In the genomic region with DNA sequence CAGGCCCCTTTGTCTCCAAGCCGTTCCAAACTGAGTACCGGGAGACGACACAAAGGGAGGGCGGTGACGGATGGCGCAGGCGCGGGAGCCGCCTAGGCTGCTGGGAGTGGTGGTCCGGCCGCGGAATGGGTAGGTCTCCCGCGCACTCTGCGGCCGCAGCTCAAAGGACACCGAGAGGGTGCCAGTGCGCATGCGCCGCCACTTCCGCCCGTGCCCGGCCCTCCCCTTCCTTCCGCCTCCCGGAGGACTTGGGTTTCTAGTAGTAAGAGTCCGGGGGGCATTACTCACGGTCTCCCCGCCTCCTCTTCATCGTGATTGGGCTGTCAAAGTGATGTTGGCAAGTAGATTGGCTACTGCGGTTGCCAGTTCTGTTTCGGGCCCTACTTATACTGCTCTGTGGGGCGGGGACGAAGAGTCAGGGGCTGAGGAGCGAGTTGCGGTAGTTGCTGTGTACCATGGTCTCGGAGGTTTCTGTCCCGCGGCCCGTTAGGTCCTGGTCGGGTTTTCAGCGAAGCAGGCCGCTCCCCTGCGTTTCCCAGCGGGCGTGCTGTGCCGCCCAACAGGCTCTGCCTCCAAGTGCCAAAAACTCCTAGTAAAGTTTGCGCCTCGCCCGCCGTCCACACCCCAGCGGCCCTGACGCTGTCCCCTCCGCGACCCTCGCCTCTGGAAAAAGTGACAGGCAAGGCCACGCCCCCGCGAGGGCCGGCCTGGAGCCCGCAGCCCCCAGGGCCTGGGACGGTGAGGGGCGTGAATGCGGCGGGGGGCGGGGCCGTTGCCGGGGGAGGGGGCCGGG, we compare ENCODE assay signal across 1 cellular context.
A peak's percentile ranks its signal among the peaks of the same experiment; 100 is the strongest.
TF ChIP-seq lines count a peak whose summit lies in the region.

No MANE protein-coding gene starts in this region.

TF ChIP-seq in K562, 482 proteins besides CTCF, POLR2A, EP300 and RAD21 (continued from another document and continues in another):
- TF ChIP-seq, protein P1, sequence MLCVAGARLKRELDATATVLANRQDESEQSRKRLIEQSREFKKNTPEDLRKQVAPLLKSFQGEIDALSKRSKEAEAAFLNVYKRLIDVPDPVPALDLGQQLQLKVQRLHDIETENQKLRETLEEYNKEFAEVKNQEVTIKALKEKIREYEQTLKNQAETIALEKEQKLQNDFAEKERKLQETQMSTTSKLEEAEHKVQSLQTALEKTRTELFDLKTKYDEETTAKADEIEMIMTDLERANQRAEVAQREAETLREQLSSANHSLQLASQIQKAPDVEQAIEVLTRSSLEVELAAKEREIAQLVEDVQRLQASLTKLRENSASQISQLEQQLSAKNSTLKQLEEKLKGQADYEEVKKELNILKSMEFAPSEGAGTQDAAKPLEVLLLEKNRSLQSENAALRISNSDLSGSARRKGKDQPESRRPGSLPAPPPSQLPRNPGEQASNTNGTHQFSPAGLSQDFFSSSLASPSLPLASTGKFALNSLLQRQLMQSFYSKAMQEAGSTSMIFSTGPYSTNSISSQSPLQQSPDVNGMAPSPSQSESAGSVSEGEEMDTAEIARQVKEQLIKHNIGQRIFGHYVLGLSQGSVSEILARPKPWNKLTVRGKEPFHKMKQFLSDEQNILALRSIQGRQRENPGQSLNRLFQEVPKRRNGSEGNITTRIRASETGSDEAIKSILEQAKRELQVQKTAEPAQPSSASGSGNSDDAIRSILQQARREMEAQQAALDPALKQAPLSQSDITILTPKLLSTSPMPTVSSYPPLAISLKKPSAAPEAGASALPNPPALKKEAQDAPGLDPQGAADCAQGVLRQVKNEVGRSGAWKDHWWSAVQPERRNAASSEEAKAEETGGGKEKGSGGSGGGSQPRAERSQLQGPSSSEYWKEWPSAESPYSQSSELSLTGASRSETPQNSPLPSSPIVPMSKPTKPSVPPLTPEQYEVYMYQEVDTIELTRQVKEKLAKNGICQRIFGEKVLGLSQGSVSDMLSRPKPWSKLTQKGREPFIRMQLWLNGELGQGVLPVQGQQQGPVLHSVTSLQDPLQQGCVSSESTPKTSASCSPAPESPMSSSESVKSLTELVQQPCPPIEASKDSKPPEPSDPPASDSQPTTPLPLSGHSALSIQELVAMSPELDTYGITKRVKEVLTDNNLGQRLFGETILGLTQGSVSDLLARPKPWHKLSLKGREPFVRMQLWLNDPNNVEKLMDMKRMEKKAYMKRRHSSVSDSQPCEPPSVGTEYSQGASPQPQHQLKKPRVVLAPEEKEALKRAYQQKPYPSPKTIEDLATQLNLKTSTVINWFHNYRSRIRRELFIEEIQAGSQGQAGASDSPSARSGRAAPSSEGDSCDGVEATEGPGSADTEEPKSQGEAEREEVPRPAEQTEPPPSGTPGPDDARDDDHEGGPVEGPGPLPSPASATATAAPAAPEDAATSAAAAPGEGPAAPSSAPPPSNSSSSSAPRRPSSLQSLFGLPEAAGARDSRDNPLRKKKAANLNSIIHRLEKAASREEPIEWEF (CRISPR knock-in tag; IDR thresholded peaks at IDR 0.05): no peak
- TF ChIP-seq ZNF324 (CRISPR knock-in tag; IDR thresholded peaks at IDR 0.05): no peak
- no peak for TF ChIP-seq ZNF121 (CRISPR knock-in tag; conservative IDR thresholded peaks at IDR 0.05)
- no peak for TF ChIP-seq ZNF764 (CRISPR knock-in tag; IDR thresholded peaks at IDR 0.05; ENCODE audit: low read depth)
- no peak for TF ChIP-seq DNMT1 (IDR thresholded peaks at IDR 0.05)
- TF ChIP-seq, protein P2, sequence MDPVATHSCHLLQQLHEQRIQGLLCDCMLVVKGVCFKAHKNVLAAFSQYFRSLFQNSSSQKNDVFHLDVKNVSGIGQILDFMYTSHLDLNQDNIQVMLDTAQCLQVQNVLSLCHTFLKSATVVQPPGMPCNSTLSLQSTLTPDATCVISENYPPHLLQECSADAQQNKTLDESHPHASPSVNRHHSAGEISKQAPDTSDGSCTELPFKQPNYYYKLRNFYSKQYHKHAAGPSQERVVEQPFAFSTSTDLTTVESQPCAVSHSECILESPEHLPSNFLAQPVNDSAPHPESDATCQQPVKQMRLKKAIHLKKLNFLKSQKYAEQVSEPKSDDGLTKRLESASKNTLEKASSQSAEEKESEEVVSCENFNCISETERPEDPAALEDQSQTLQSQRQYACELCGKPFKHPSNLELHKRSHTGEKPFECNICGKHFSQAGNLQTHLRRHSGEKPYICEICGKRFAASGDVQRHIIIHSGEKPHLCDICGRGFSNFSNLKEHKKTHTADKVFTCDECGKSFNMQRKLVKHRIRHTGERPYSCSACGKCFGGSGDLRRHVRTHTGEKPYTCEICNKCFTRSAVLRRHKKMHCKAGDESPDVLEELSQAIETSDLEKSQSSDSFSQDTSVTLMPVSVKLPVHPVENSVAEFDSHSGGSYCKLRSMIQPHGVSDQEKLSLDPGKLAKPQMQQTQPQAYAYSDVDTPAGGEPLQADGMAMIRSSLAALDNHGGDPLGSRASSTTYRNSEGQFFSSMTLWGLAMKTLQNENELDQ (CRISPR knock-in tag; IDR thresholded peaks at IDR 0.05; ENCODE audit: borderline replicate concordance): no peak
- no peak for TF ChIP-seq SRSF7 (optimal IDR thresholded peaks at IDR 0.05; ENCODE audit: low read depth, low read length)
- no peak for TF ChIP-seq ZNF174 (CRISPR knock-in tag; IDR thresholded peaks at IDR 0.05)
- TF ChIP-seq ZNF311 (CRISPR knock-in tag; IDR thresholded peaks at IDR 0.05): no peak
- no peak for TF ChIP-seq HSF4 (CRISPR knock-in tag; IDR thresholded peaks at IDR 0.05; ENCODE audit: borderline replicate concordance)
- no peak for TF ChIP-seq ZNF695 (CRISPR knock-in tag; IDR thresholded peaks at IDR 0.05)
- TF ChIP-seq ZNF77 (CRISPR knock-in tag; IDR thresholded peaks at IDR 0.05): no peak
- TF ChIP-seq RUNX1 (IDR thresholded peaks at IDR 0.05; ENCODE audit: low read depth): no peak
- no peak for TF ChIP-seq TAF7 (tag; IDR thresholded peaks at IDR 0.05)
- TF ChIP-seq, protein P3, sequence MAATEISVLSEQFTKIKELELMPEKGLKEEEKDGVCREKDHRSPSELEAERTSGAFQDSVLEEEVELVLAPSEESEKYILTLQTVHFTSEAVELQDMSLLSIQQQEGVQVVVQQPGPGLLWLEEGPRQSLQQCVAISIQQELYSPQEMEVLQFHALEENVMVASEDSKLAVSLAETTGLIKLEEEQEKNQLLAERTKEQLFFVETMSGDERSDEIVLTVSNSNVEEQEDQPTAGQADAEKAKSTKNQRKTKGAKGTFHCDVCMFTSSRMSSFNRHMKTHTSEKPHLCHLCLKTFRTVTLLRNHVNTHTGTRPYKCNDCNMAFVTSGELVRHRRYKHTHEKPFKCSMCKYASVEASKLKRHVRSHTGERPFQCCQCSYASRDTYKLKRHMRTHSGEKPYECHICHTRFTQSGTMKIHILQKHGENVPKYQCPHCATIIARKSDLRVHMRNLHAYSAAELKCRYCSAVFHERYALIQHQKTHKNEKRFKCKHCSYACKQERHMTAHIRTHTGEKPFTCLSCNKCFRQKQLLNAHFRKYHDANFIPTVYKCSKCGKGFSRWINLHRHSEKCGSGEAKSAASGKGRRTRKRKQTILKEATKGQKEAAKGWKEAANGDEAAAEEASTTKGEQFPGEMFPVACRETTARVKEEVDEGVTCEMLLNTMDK (IDR thresholded peaks at IDR 0.05; ENCODE audit: borderline replicate concordance, insufficient read depth, low read depth, low read length, poor library complexity, severe bottlenecking): no peak
- no peak for TF ChIP-seq GATA2 (CRISPR knock-in tag; IDR thresholded peaks at IDR 0.05)
- TF ChIP-seq NR4A1 (CRISPR knock-in tag; IDR thresholded peaks at IDR 0.05): no peak
- no peak for TF ChIP-seq NR4A1 (tag; IDR thresholded peaks at IDR 0.05)
- TF ChIP-seq PCBP1 (IDR thresholded peaks at IDR 0.05; ENCODE audit: low read depth, low read length, poor library complexity, severe bottlenecking): peak; percentile 14
- no peak for TF ChIP-seq KLF6 (CRISPR knock-in tag; IDR thresholded peaks at IDR 0.05; ENCODE audit: borderline replicate concordance)
- TF ChIP-seq, protein P4, sequence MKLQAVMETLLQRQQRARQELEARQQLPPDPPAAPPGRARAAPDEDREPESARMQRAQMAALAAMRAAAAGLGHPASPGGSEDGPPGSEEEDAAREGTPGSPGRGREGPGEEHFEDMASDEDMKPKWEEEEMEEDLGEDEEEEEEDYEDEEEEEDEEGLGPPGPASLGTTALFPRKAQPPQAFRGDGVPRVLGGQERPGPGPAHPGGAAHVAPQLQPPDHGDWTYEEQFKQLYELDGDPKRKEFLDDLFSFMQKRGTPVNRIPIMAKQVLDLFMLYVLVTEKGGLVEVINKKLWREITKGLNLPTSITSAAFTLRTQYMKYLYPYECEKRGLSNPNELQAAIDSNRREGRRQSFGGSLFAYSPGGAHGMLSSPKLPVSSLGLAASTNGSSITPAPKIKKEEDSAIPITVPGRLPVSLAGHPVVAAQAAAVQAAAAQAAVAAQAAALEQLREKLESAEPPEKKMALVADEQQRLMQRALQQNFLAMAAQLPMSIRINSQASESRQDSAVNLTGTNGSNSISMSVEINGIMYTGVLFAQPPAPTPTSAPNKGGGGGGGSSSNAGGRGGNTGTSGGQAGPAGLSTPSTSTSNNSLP (IDR thresholded peaks at IDR 0.05; ENCODE audit: borderline replicate concordance, low read depth, low read length): no peak
- TF ChIP-seq NFE2L1 (tag; IDR thresholded peaks at IDR 0.05; ENCODE audit: borderline replicate concordance, low read depth): no peak
- TF ChIP-seq JUNB (CRISPR knock-in tag; conservative IDR thresholded peaks at IDR 0.05): no peak
- TF ChIP-seq HNRNPLL (IDR thresholded peaks at IDR 0.05; ENCODE audit: low read depth, low read length, poor library complexity, severe bottlenecking): peak; percentile 91
- TF ChIP-seq LCOR (CRISPR knock-in tag; IDR thresholded peaks at IDR 0.05): no peak
- no peak for TF ChIP-seq ATF1 (CRISPR knock-in tag; IDR thresholded peaks at IDR 0.05)
- TF ChIP-seq ATF1 (tag; IDR thresholded peaks at IDR 0.05): peak; percentile 56
- peak; percentile 95 for TF ChIP-seq RBM22 (IDR thresholded peaks at IDR 0.05; ENCODE audit: low read depth, low read length, poor library complexity, severe bottlenecking)
- TF ChIP-seq, protein P5, sequence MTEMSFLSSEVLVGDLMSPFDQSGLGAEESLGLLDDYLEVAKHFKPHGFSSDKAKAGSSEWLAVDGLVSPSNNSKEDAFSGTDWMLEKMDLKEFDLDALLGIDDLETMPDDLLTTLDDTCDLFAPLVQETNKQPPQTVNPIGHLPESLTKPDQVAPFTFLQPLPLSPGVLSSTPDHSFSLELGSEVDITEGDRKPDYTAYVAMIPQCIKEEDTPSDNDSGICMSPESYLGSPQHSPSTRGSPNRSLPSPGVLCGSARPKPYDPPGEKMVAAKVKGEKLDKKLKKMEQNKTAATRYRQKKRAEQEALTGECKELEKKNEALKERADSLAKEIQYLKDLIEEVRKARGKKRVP (CRISPR knock-in tag; IDR thresholded peaks at IDR 0.05): no peak
- TF ChIP-seq ZNF717 (CRISPR knock-in tag; IDR thresholded peaks at IDR 0.05): no peak
- TF ChIP-seq SNIP1 (IDR thresholded peaks at IDR 0.05; ENCODE audit: low read depth): no peak
- TF ChIP-seq, protein P6, sequence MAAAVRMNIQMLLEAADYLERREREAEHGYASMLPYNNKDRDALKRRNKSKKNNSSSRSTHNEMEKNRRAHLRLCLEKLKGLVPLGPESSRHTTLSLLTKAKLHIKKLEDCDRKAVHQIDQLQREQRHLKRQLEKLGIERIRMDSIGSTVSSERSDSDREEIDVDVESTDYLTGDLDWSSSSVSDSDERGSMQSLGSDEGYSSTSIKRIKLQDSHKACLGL (CRISPR knock-in tag; IDR thresholded peaks at IDR 0.05; ENCODE audit: borderline replicate concordance, poor library complexity, severe bottlenecking): no peak
- TF ChIP-seq FUS (optimal IDR thresholded peaks at IDR 0.05; ENCODE audit: low read depth, low read length): no peak
- no peak for TF ChIP-seq ZBTB17 (CRISPR knock-in tag; IDR thresholded peaks at IDR 0.05)
- TF ChIP-seq HDAC6 (IDR thresholded peaks at IDR 0.05; ENCODE audit: low read depth, low read length): no peak
- TF ChIP-seq, protein P7, sequence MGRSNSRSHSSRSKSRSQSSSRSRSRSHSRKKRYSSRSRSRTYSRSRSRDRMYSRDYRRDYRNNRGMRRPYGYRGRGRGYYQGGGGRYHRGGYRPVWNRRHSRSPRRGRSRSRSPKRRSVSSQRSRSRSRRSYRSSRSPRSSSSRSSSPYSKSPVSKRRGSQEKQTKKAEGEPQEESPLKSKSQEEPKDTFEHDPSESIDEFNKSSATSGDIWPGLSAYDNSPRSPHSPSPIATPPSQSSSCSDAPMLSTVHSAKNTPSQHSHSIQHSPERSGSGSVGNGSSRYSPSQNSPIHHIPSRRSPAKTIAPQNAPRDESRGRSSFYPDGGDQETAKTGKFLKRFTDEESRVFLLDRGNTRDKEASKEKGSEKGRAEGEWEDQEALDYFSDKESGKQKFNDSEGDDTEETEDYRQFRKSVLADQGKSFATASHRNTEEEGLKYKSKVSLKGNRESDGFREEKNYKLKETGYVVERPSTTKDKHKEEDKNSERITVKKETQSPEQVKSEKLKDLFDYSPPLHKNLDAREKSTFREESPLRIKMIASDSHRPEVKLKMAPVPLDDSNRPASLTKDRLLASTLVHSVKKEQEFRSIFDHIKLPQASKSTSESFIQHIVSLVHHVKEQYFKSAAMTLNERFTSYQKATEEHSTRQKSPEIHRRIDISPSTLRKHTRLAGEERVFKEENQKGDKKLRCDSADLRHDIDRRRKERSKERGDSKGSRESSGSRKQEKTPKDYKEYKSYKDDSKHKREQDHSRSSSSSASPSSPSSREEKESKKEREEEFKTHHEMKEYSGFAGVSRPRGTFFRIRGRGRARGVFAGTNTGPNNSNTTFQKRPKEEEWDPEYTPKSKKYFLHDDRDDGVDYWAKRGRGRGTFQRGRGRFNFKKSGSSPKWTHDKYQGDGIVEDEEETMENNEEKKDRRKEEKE (IDR thresholded peaks at IDR 0.05; ENCODE audit: borderline replicate concordance in 1 of 2, control insufficient read depth in 1 of 2, low read depth in 2 of 2, low read length in 1 of 2): peak in 1 of 2 experiments; percentile 61; a peak in 1 of 4 replicates
- TF ChIP-seq, protein P8, sequence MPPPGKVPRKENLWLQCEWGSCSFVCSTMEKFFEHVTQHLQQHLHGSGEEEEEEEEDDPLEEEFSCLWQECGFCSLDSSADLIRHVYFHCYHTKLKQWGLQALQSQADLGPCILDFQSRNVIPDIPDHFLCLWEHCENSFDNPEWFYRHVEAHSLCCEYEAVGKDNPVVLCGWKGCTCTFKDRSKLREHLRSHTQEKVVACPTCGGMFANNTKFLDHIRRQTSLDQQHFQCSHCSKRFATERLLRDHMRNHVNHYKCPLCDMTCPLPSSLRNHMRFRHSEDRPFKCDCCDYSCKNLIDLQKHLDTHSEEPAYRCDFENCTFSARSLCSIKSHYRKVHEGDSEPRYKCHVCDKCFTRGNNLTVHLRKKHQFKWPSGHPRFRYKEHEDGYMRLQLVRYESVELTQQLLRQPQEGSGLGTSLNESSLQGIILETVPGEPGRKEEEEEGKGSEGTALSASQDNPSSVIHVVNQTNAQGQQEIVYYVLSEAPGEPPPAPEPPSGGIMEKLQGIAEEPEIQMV (tag; conservative IDR thresholded peaks at IDR 0.05; ENCODE audit: low read depth): no peak
- no peak for TF ChIP-seq HNRNPUL1 (IDR thresholded peaks at IDR 0.05; ENCODE audit: low read length)
- no peak for TF ChIP-seq ZC3H11A (IDR thresholded peaks at IDR 0.05; ENCODE audit: low read depth, low read length)
- TF ChIP-seq RCOR1 (IDR thresholded peaks at IDR 0.05; ENCODE audit: borderline replicate concordance in 1 of 2, low read depth in 2 of 2, low read length in 2 of 2): no peak; a peak in 1 of 4 replicates
- TF ChIP-seq GTF2F1 (IDR thresholded peaks at IDR 0.05; ENCODE audit: low read depth, low read length): no peak
- TF ChIP-seq, protein P9, sequence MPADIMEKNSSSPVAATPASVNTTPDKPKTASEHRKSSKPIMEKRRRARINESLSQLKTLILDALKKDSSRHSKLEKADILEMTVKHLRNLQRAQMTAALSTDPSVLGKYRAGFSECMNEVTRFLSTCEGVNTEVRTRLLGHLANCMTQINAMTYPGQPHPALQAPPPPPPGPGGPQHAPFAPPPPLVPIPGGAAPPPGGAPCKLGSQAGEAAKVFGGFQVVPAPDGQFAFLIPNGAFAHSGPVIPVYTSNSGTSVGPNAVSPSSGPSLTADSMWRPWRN (IDR thresholded peaks at IDR 0.05; ENCODE audit: low read depth): no peak
- TF ChIP-seq MEIS2 (IDR thresholded peaks at IDR 0.05; ENCODE audit: partially characterized antibody): peak; percentile 94
- no peak for TF ChIP-seq SETDB1 (IDR thresholded peaks at IDR 0.05; ENCODE audit: low read length)
- TF ChIP-seq SRSF1 (IDR thresholded peaks at IDR 0.05; ENCODE audit: low read depth, low read length): no peak
